In the genomic region with DNA sequence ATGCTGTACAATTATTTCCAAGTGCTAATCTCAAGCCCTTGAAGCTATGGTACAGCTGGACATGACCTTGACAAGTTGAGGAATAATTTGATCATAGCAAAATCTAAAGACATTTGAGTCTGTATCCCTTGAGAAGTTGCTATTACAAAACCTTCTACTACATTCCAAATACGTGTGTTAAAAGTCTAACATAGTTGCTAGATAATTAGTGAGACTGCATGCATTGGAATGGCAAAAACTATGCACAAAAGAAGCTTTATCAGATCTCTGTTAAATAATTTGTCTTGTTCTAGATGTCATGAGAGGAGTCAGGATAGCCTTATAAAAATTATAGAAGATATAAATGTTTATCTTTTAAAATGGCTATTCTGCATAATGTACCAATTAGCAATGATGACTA, we compare ENCODE assay signal across 2 cellular contexts.
"Had no signal": no experiment of that assay in that cellular context is flagged by ENCODE, and none has a peak within 500 bp of the region (broad histone marks: within the 10 kb centered on the region; RNA-seq: fewer than 3 reads in every experiment).

No MANE protein-coding gene starts in this region.

- DNase-seq: GDM1, GF-D8 had no signal
